1 cellular context compared by ENCODE assay signal in genomic region chr17:14302421-14303099, GRCh38.
TF ChIP-seq lines count a peak whose summit lies in the region.

No MANE protein-coding gene starts in this region.

TF ChIP-seq in HEK293, 187 proteins besides CTCF, POLR2A, EP300 and RAD21 (continued from another document and continues in another):
- TF ChIP-seq SCRT1 (tag by site-specific recombination; IDR thresholded peaks at IDR 0.05; ENCODE audit: borderline replicate concordance) (no peak), IKZF3 (tag by site-specific recombination; IDR thresholded peaks at IDR 0.05) (peak; percentile 34; the same call in 1 of the 2 replicates), ZNF274 (IDR thresholded peaks at IDR 0.05; ENCODE audit: low read length) (no peak), ZNF274 (tag by site-specific recombination; IDR thresholded peaks at IDR 0.05; ENCODE audit: borderline replicate concordance) (no peak), ZNF302 (tag by site-specific recombination; IDR thresholded peaks at IDR 0.05; ENCODE audit: low read depth) (no peak), ZNF529 (tag by site-specific recombination; IDR thresholded peaks at IDR 0.05; ENCODE audit: insufficient replicate concordance) (no peak), ZNF311 (tag by site-specific recombination; IDR thresholded peaks at IDR 0.05; ENCODE audit: borderline replicate concordance) (no peak), GLI2 (tag by site-specific recombination; IDR thresholded peaks at IDR 0.05; ENCODE audit: borderline replicate concordance, low read depth) (no peak), ZNF561 (tag by site-specific recombination; IDR thresholded peaks at IDR 0.05; ENCODE audit: borderline replicate concordance) (peak; percentile 34; the same call in 1 of the 2 replicates), ZNF366 (tag by site-specific recombination; conservative IDR thresholded peaks at IDR 0.05) (no peak), ZSCAN30 (tag by site-specific recombination; IDR thresholded peaks at IDR 0.05) (peak; percentile 85), ZNF433 (tag by site-specific recombination; IDR thresholded peaks at IDR 0.05; ENCODE audit: low read depth) (no peak), ZNF155 (tag by site-specific recombination; IDR thresholded peaks at IDR 0.05) (no peak), ZNF112 (tag by site-specific recombination; IDR thresholded peaks at IDR 0.05) (no peak), BCL11B (tag by site-specific recombination; IDR thresholded peaks at IDR 0.05; ENCODE audit: low read depth) (no peak), PBX3 (CRISPR knock-in tag; IDR thresholded peaks at IDR 0.05) (0 out of 2 replicates have a peak, but pooled peaks have one; percentile 24), PRDM2 (tag by site-specific recombination; IDR thresholded peaks at IDR 0.05; ENCODE audit: borderline replicate concordance) (no peak), ZNF747 (tag by site-specific recombination; IDR thresholded peaks at IDR 0.05) (no peak), ZNF146 (tag by site-specific recombination; IDR thresholded peaks at IDR 0.05) (no peak), ZNF654 (tag by site-specific recombination; IDR thresholded peaks at IDR 0.05; ENCODE audit: low read depth) (no peak), SP2 (tag by site-specific recombination; IDR thresholded peaks at IDR 0.05) (peak; percentile 37), ZNF791 (tag by site-specific recombination; IDR thresholded peaks at IDR 0.05) (no peak), ZNF394 (tag by site-specific recombination; IDR thresholded peaks at IDR 0.05; ENCODE audit: borderline replicate concordance) (no peak), PRDM10 (tag by site-specific recombination; IDR thresholded peaks at IDR 0.05) (0 out of 2 replicates have a peak, but pooled peaks have one; percentile 5), ZNF214 (tag by site-specific recombination; IDR thresholded peaks at IDR 0.05; ENCODE audit: borderline replicate concordance) (no peak), ZNF843 (tag by site-specific recombination; IDR thresholded peaks at IDR 0.05) (no peak), ZNF335 (tag by site-specific recombination; conservative IDR thresholded peaks at IDR 0.05) (0 out of 2 replicates have a peak, but pooled peaks have one; percentile 16), ZNF660 (tag by site-specific recombination; IDR thresholded peaks at IDR 0.05) (peak; percentile 90), KLF8 (tag by site-specific recombination; IDR thresholded peaks at IDR 0.05) (no peak), ZBTB26 (tag by site-specific recombination; optimal IDR thresholded peaks at IDR 0.05) (no peak), ZSCAN16 (tag by site-specific recombination; IDR thresholded peaks at IDR 0.05) (no peak), ZNF391 (tag by site-specific recombination; IDR thresholded peaks at IDR 0.05; ENCODE audit: borderline replicate concordance, low read depth) (no peak), EGR2 (tag by site-specific recombination; IDR thresholded peaks at IDR 0.05; ENCODE audit: low read depth) (0 out of 2 replicates have a peak, but pooled peaks have one; percentile 10), ZNF830 (tag by site-specific recombination; IDR thresholded peaks at IDR 0.05; ENCODE audit: low read depth) (no peak), ZNF600 (tag by site-specific recombination; IDR thresholded peaks at IDR 0.05) (no peak), ZNF621 (tag by site-specific recombination; IDR thresholded peaks at IDR 0.05) (no peak), SP7 (tag by site-specific recombination; IDR thresholded peaks at IDR 0.05) (no peak), ZEB2 (tag by site-specific recombination; IDR thresholded peaks at IDR 0.05) (no peak), ZBTB11 (tag by site-specific recombination; conservative IDR thresholded peaks at IDR 0.05; ENCODE audit: low read depth) (0 out of 2 replicates have a peak, but pooled peaks have one; percentile 12), ZBTB8A (tag by site-specific recombination; IDR thresholded peaks at IDR 0.05) (peak; percentile 98), REST (tag by site-specific recombination; IDR thresholded peaks at IDR 0.05) (0 out of 2 replicates have a peak, but pooled peaks have one; percentile 23), INSM2 (tag by site-specific recombination; IDR thresholded peaks at IDR 0.05) (no peak)
